17 cellular contexts compared by ENCODE assay signal in genomic region chr7:1881946-1882345, GRCh38.
"Had no signal": no experiment of that assay in that cellular context is flagged by ENCODE, and none has a peak within 500 bp of the region (broad histone marks: within the 10 kb centered on the region; RNA-seq: fewer than 3 reads in every experiment).

No MANE protein-coding gene starts in this region.

- H3K4me3 Mint-ChIP-seq: activated T-helper 17 cell treated with anti-CD3 and anti-CD28 coated beads, Interleukin-2, amount 50 U/mL, for 72 hours; natural killer cell treated with Interleukin-12 subunit alpha and Interleukin-12 subunit beta and Interleukin-15 and Interleukin-18, amount 100 ng/mL, for 72 hours had no signal

- H3K9me3 Mint-ChIP-seq: activated naive CD4-positive, alpha-beta T cell treated with anti-CD3 and anti-CD28 coated beads, Interleukin-2, amount 50 U/mL, for 72 hours; natural killer cell treated with Interleukin-12 subunit alpha and Interleukin-12 subunit beta and Interleukin-15 and Interleukin-18, amount 100 ng/mL, for 72 hours had no signal

- H3K27me3 ChIP-seq: breast epithelium, foreskin keratinocyte, transverse colon had no signal

- H3K36me3 ChIP-seq: breast epithelium, prostate gland, transverse colon had no signal

- H3K27ac Mint-ChIP-seq: activated naive CD4-positive, alpha-beta T cell treated with anti-CD3 and anti-CD28 coated beads, Interleukin-2, amount 50 U/mL, for 72 hours; activated T-helper 17 cell treated with anti-CD3 and anti-CD28 coated beads, Interleukin-2, amount 50 U/mL, for 72 hours; natural killer cell treated with Interleukin-12 subunit alpha and Interleukin-12 subunit beta and Interleukin-15 and Interleukin-18, amount 100 ng/mL, for 72 hours had no signal

- H3K27ac ChIP-seq: breast epithelium, foreskin keratinocyte, prostate gland, transverse colon had no signal

- H3K4me3 ChIP-seq: breast epithelium, prostate gland, transverse colon had no signal

- H3K36me3 Mint-ChIP-seq: activated naive CD4-positive, alpha-beta T cell treated with anti-CD3 and anti-CD28 coated beads, Interleukin-2, amount 50 U/mL, for 72 hours had no signal

- DNase-seq: activated CD4-positive, CD25-positive, alpha-beta regulatory T cell treated with anti-CD3 and anti-CD28 coated beads, Interleukin-2, amount 50 U/mL, for 72 hours; activated T-cell treated with anti-CD3 and anti-CD28 coated beads for 4 hours; anterior cingulate cortex; foreskin keratinocyte; immature natural killer cell; left colon; mammary epithelial cell; stimulated activated CD4-positive, alpha-beta T cell treated with anti-CD3 and anti-CD28 coated beads, Interleukin-2, amount 100 ng/mL, for 24 hours; stimulated activated naive CD4-positive, alpha-beta T cell; substantia nigra; transverse colon had no signal

- H3K4me1 Mint-ChIP-seq: activated T-helper 17 cell treated with anti-CD3 and anti-CD28 coated beads, Interleukin-2, amount 50 U/mL, for 72 hours had no signal

- H3K27me3 Mint-ChIP-seq: activated T-helper 17 cell treated with anti-CD3 and anti-CD28 coated beads, Interleukin-2, amount 50 U/mL, for 72 hours; natural killer cell treated with Interleukin-12 subunit alpha and Interleukin-12 subunit beta and Interleukin-15 and Interleukin-18, amount 100 ng/mL, for 72 hours had no signal

- H3K4me1 ChIP-seq: breast epithelium, foreskin keratinocyte, prostate gland, transverse colon had no signal

- H3K9me3 ChIP-seq: breast epithelium, prostate gland had no signal

- ATAC-seq: activated naive CD4-positive, alpha-beta T cell treated with anti-CD3 and anti-CD28 coated beads, Interleukin-2, amount 50 U/mL, for 72 hours; activated T-helper 17 cell treated with anti-CD3 and anti-CD28 coated beads, Interleukin-2, amount 50 U/mL, for 72 hours; foreskin keratinocyte; left colon; sciatic nerve had no signal
